ENCODE assay signal across 28 cellular contexts in the genomic region with DNA sequence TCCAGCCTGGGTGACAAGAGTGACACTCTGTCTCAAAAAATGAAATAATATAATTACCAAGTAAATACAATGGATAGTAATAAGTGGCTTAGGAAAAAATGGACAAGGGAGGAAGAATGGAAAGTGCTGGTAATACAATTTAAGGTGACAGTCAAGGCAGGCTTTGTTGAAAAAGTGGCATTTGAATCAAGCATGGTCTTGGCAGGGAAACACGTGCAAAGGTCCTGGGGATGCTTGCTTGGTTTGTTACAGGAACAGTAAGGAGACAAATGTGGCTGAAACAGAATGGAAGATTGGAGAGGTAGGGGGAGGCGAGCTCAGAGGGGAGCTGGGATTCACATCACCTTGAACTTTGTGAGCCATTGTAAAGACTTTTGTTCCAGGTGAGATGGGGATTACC.
"Had no signal": no experiment of that assay in that cellular context is flagged by ENCODE, and none has a peak within 500 bp of the region (broad histone marks: within the 10 kb centered on the region; RNA-seq: fewer than 3 reads in every experiment).

No MANE protein-coding gene starts in this region.

- H3K9me3 ChIP-seq: colonic mucosa, esophagus muscularis mucosa, esophagus squamous epithelium, gastrocnemius medialis, gastroesophageal sphincter, heart right ventricle had no signal

- ATAC-seq: effector memory CD8-positive, alpha-beta T cell; esophagus mucosa; foreskin keratinocyte; gastrocnemius medialis; gastroesophageal sphincter; heart left ventricle; heart right ventricle had no signal

- DNase-seq: colonic mucosa; cortex of kidney; dermis blood vessel endothelial cell; dorsolateral prefrontal cortex; effector CD4-positive, alpha-beta T cell; effector CD8-positive, alpha-beta T cell; effector memory CD4-positive, alpha-beta T cell; effector memory CD8-positive, alpha-beta T cell; endodermal cell; erythroblast; esophagus squamous epithelium; foreskin fibroblast; foreskin keratinocyte; foreskin melanocyte; gastrocnemius medialis; glutamatergic neuron; head of caudate nucleus; heart left ventricle; heart right ventricle had no signal

- FAIRE-seq: colon, endometrium, endothelial cell of umbilical vein, frontal cortex had no signal

- H3K4me1 ChIP-seq: colonic mucosa, esophagus muscularis mucosa, esophagus squamous epithelium, foreskin keratinocyte, gastrocnemius medialis, gastroesophageal sphincter, heart right ventricle had no signal

- H3K36me3 ChIP-seq: colonic mucosa, esophagus muscularis mucosa, esophagus squamous epithelium, gastrocnemius medialis, gastroesophageal sphincter, heart left ventricle, heart right ventricle had no signal

- H3K27me3 ChIP-seq: colonic mucosa, esophagus muscularis mucosa, esophagus squamous epithelium, foreskin keratinocyte, gastrocnemius medialis, heart left ventricle had no signal

- H3K4me3 ChIP-seq: colonic mucosa, coronary artery, dorsolateral prefrontal cortex, esophagus muscularis mucosa, esophagus squamous epithelium, gastrocnemius medialis, gastroesophageal sphincter, heart left ventricle, heart right ventricle had no signal

- H3K27ac ChIP-seq: colonic mucosa, coronary artery, dorsolateral prefrontal cortex, epithelial cell of prostate, esophagus muscularis mucosa, esophagus squamous epithelium, foreskin keratinocyte, gastrocnemius medialis, gastroesophageal sphincter, heart left ventricle, heart right ventricle had no signal
